In genomic region chr6:33702345-33702977, GRCh38 we compare ENCODE assay signal across 9 cellular contexts. TPM values are rescaled to one million over a fixed set of nuclear protein-coding genes. Genes with fewer than 3 reads are reported as not detected.
DNase-seq lines count a peak whose midpoint lies in the region; ATAC-seq and TF ChIP-seq lines count a peak whose summit lies in the region.
"Had no signal": no experiment of that assay in that cellular context is flagged by ENCODE, and none has a peak within 500 bp of the region (broad histone marks: within the 10 kb centered on the region; RNA-seq: fewer than 3 reads in every experiment).

No MANE protein-coding gene starts in this region.

- no peak overlapping the region for H3K4me3 Mint-ChIP-seq in Caco-2 (ENCODE audit: unreplicated experiment)
- H3K4me3 Mint-ChIP-seq in nephron: no peak overlapping the region
- H3K4me3 Mint-ChIP-seq: naive thymus-derived CD8-positive, alpha-beta T cell had no signal

- DNase-seq in Caco-2: peak; percentile 55 to 60
- peak; percentile 81 for DNase-seq in H7
- DNase-seq in SK-MEL-5 (ENCODE audit: low read depth, low spot score): peak; percentile 65
- no peak for DNase-seq in epithelial cell of prostate (ENCODE audit: low read depth, low spot score)
- DNase-seq in T-helper 9 cell: no peak

- no peak overlapping the region for H3K27ac Mint-ChIP-seq in Caco-2 (ENCODE audit: unreplicated experiment)
- H3K27ac Mint-ChIP-seq in nephron: no peak overlapping the region

- BruUV-seq in Caco-2 (replicated peaks; lab: Mats Ljungman, UMichigan): no TSS peak

- no peaks in the 10 kb centered on the region for H3K27me3 ChIP-seq in Caco-2 (replicated peaks; ENCODE audit: control insufficient read depth, insufficient read depth, low read length)
- no peaks in the 10 kb centered on the region for H3K27me3 ChIP-seq in H7 (ENCODE audit: control insufficient read depth, insufficient read depth, low read length)

- H3K4me3 ChIP-seq in Caco-2 (ENCODE audit: low read depth, low read length) (no peak overlapping the region), H7 (ENCODE audit: insufficient read depth, low read depth, low read length) (no peak overlapping the region)

- peak; percentile 62 to 77 for TF ChIP-seq CTCF in Caco-2 (IDR thresholded peaks at IDR 0.05; ENCODE audit: insufficient read depth in 1 of 2, low read depth in 1 of 2, low read length in 1 of 2, severe bottlenecking in 1 of 2, unreplicated experiment in 1 of 2)
- TF ChIP-seq CTCF in nephron (IDR thresholded peaks at IDR 0.05; ENCODE audit: unreplicated experiment in 3 of 3): peak; percentile 48 to 65 (median 59)

- no peaks in the 10 kb centered on the region for H3K9me3 ChIP-seq in Caco-2

- no peak for ATAC-seq in HG03442 (IDR thresholded peaks at IDR 0.05; ENCODE audit: unreplicated experiment)
- no peak for ATAC-seq in HG02870 (IDR thresholded peaks at IDR 0.05; ENCODE audit: unreplicated experiment)

- no peaks in the 10 kb centered on the region for H3K4me1 ChIP-seq in Caco-2

- in situ Hi-C loops in SK-MEL-5 (cut with HindIII; ENCODE audit: low pct_unique_long_range_greater_than_20kb, low sequenced_read_pairs): no loop called here

- H3K36me3 Mint-ChIP-seq in Caco-2 (ENCODE audit: insufficient read depth, unreplicated experiment): peaks cover 45% of the 10 kb centered on the region
- H3K36me3 Mint-ChIP-seq in nephron (ENCODE audit: low read depth): peaks cover 21% of the 10 kb centered on the region

- POLR2A ChIA-PET in Caco-2 (lab: Charles Lee): no interaction called here

- H3K27ac ChIP-seq in epithelial cell of prostate: peak overlapping the region; percentile 39

- CTCF ChIA-PET in Caco-2 (lab: Charles Lee): interaction anchor here (0.6 to 0.7 kb wide), 3 partner anchors 18 to 449 kb away, joined by 3 to 4 read pairs (median 3); no protein-coding TSS in a partner anchor

- H3K36me3 ChIP-seq in Caco-2 (ENCODE audit: control insufficient read depth, insufficient read depth, low read length) (peaks cover 9% of the 10 kb centered on the region), H7 (replicated peaks; ENCODE audit: control insufficient read depth, insufficient read depth, low read length) (peaks cover 17% of the 10 kb centered on the region)

- intact Hi-C loops in Caco-2 (cut with micrococcal nuclease; ENCODE audit: unreplicated experiment): loop anchor here (1.0 kb wide), 1 partner anchor 117 kb away; no protein-coding TSS in a partner anchor

- no peaks in the 10 kb centered on the region for H3K27me3 Mint-ChIP-seq in Caco-2 (ENCODE audit: insufficient read depth, unreplicated experiment)
- H3K27me3 Mint-ChIP-seq in nephron (ENCODE audit: low read depth): no peaks in the 10 kb centered on the region
- H3K27me3 Mint-ChIP-seq: naive thymus-derived CD8-positive, alpha-beta T cell had no signal

- H3K9me3 Mint-ChIP-seq in Caco-2 (ENCODE audit: unreplicated experiment): no peaks in the 10 kb centered on the region
- no peaks in the 10 kb centered on the region for H3K9me3 Mint-ChIP-seq in nephron
- H3K9me3 Mint-ChIP-seq: naive thymus-derived CD8-positive, alpha-beta T cell had no signal

- H3K4me1 Mint-ChIP-seq in Caco-2 (ENCODE audit: low read depth, unreplicated experiment) (peaks cover 6% of the 10 kb centered on the region), nephron (peaks cover 36% of the 10 kb centered on the region)

RNA-seq across cellular contexts. Expression of gene UQCC2, which starts 9.0 kb away (rescaled TPM):
- total RNA-seq in Caco-2 (2022): 115 and 122 TPM in 2 replicates
- total RNA-seq in H7 (2014; rRNA removed; shearing (Covaris generic)): 67.1 and 93.6 TPM in 2 replicates
- 36.1 and 40.1 TPM in 2 replicates for total RNA-seq in SK-MEL-5 (2014; rRNA removed; shearing (Covaris generic))
- 31.1 and 32.0 TPM in 2 replicates for polyA plus RNA-seq in SK-MEL-5 (2015; cell fraction: cytosol; rRNA removed)
- polyA plus RNA-seq in SK-MEL-5 (2015; cell fraction: nucleus; rRNA removed): 41.3 and 53.5 TPM in 2 replicates

RNA-seq across cellular contexts. Expression of gene IP6K3, which starts 44.2 kb away (rescaled TPM):
- total RNA-seq in Caco-2 (2022): 0.44 and 0.45 TPM in 2 replicates
- total RNA-seq in H7 (2014; rRNA removed; shearing (Covaris generic)): 0.07 TPM in 1 of 2 replicates, not detected in the other
- total RNA-seq in SK-MEL-5 (2014; rRNA removed; shearing (Covaris generic)): not detected in 2 replicates
- polyA plus RNA-seq in SK-MEL-5 (2015; cell fraction: cytosol; rRNA removed): not detected in 2 replicates
- not detected in 2 replicates for polyA plus RNA-seq in SK-MEL-5 (2015; cell fraction: nucleus; rRNA removed)
- total RNA-seq: naive thymus-derived CD8-positive, alpha-beta T cell had no signal
- polyA plus RNA-seq: naive thymus-derived CD8-positive, alpha-beta T cell had no signal

Comparison
In these comparisons a context has a peak if more than half of its experiments do, and no peak if none do; other contexts are left out.
1. DNase-seq: peak in Caco-2 (2 of 2), H7 (single experiment) and SK-MEL-5 (single experiment); none in epithelial cell of prostate (single experiment) and T-helper 9 cell (single experiment).